20 cellular contexts compared by ENCODE assay signal in the genomic region with DNA sequence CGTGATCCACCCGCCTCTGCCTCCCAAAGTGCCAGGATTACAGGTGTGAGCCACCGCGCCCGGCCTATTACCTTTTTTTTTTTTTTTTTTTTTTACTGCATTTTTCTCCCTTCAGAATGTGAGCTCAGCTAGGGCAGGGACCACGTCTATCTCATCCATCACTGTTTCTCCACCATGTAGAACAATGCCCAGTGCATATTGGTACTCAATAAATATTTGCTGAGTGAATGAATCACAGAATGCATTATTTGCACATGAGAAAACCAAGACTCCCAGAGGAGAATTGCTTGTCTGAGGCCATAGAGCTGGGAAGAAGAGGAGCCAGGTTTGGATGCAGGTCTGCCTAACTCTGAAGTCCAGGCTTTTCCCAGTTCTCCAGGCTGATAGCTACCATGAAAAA.
"Had no signal": no experiment of that assay in that cellular context is flagged by ENCODE, and none has a peak within 500 bp of the region (broad histone marks: within the 10 kb centered on the region; RNA-seq: fewer than 3 reads in every experiment).

No MANE protein-coding gene starts in this region.

- H3K27ac ChIP-seq: gastroesophageal sphincter, heart left ventricle, left ventricle myocardium inferior, prostate gland, right atrium auricular region, upper lobe of left lung had no signal

- H3K9me3 ChIP-seq: gastroesophageal sphincter, heart left ventricle, left ventricle myocardium inferior, prostate gland, right atrium auricular region, upper lobe of left lung had no signal

- H3K27me3 Mint-ChIP-seq: activated CD4-positive, alpha-beta memory T cell treated with anti-CD3 and anti-CD28 coated beads for 36 hours; activated CD4-positive, alpha-beta T cell treated with anti-CD3 and anti-CD28 coated beads for 36 hours; activated naive CD8-positive, alpha-beta T cell; naive B cell; stimulated activated naive CD8-positive, alpha-beta T cell treated with anti-CD3 and anti-CD28 coated beads, Interleukin-15, amount 100 ng/mL, for 72 hours had no signal

- H3K4me1 Mint-ChIP-seq: neural crest cell, WTC11 had no signal

- DNase-seq: activated CD4-positive, alpha-beta memory T cell treated with anti-CD3 and anti-CD28 coated beads for 36 hours; activated CD4-positive, alpha-beta T cell treated with anti-CD3 and anti-CD28 coated beads for 36 hours; activated gamma-delta T cell treated with Interleukin-2 at 50 U/mL for 16 hours; activated T-cell treated with anti-CD3 and anti-CD28 coated beads for 4 hours; effector CD4-positive, alpha-beta T cell; heart left ventricle; kidney; left ventricle myocardium inferior; naive B cell; stimulated activated CD4-positive, alpha-beta T cell treated with anti-CD3 and anti-CD28 coated beads, Interleukin-2, amount 100 ng/mL, for 24 hours; stimulated activated naive CD8-positive, alpha-beta T cell treated with anti-CD3 and anti-CD28 coated beads, Interleukin-15, amount 100 ng/mL, for 72 hours; upper lobe of left lung had no signal

- H3K4me3 ChIP-seq: gastroesophageal sphincter, heart left ventricle, left ventricle myocardium inferior, prostate gland, right atrium auricular region, upper lobe of left lung had no signal

- H3K36me3 Mint-ChIP-seq: activated CD4-positive, alpha-beta memory T cell treated with anti-CD3 and anti-CD28 coated beads for 36 hours; activated naive CD8-positive, alpha-beta T cell; naive B cell; WTC11 had no signal

- H3K4me3 Mint-ChIP-seq: activated CD4-positive, alpha-beta memory T cell treated with anti-CD3 and anti-CD28 coated beads for 36 hours; activated CD4-positive, alpha-beta T cell treated with anti-CD3 and anti-CD28 coated beads for 36 hours; activated naive CD8-positive, alpha-beta T cell; activated T-helper 1 cell treated with anti-CD3 and anti-CD28 coated beads, Interleukin-12 subunit alpha, Interleukin-12 subunit beta, Interleukin-2, Interleukin-4 antibody, amounts not matched to agents 30 ng/mL and 10 ng/mL and 1 ng/mL, durations not matched to agents 14 hours and 24 hours and 36 hours; neural crest cell; stimulated activated naive CD8-positive, alpha-beta T cell treated with anti-CD3 and anti-CD28 coated beads, Interleukin-15, amount 100 ng/mL, for 72 hours; WTC11 had no signal

- H3K27ac Mint-ChIP-seq: activated CD4-positive, alpha-beta memory T cell treated with anti-CD3 and anti-CD28 coated beads for 36 hours; activated CD4-positive, alpha-beta T cell treated with anti-CD3 and anti-CD28 coated beads for 36 hours; activated naive CD8-positive, alpha-beta T cell; activated T-helper 1 cell treated with anti-CD3 and anti-CD28 coated beads, Interleukin-12 subunit alpha, Interleukin-12 subunit beta, Interleukin-2, Interleukin-4 antibody, amounts not matched to agents 30 ng/mL and 10 ng/mL and 1 ng/mL, durations not matched to agents 14 hours and 24 hours and 36 hours; WTC11 had no signal

- H3K27me3 ChIP-seq: gastroesophageal sphincter, heart left ventricle, right atrium auricular region, upper lobe of left lung had no signal

- H3K36me3 ChIP-seq: gastroesophageal sphincter, heart left ventricle, left ventricle myocardium inferior, prostate gland, right atrium auricular region, upper lobe of left lung had no signal

- H3K4me1 ChIP-seq: gastroesophageal sphincter, prostate gland, right atrium auricular region had no signal

- H3K9me3 Mint-ChIP-seq: activated CD4-positive, alpha-beta memory T cell treated with anti-CD3 and anti-CD28 coated beads for 36 hours; activated T-helper 1 cell treated with anti-CD3 and anti-CD28 coated beads, Interleukin-12 subunit alpha, Interleukin-12 subunit beta, Interleukin-2, Interleukin-4 antibody, amounts not matched to agents 30 ng/mL and 10 ng/mL and 1 ng/mL, durations not matched to agents 14 hours and 24 hours and 36 hours; naive B cell; neural crest cell; stimulated activated naive CD8-positive, alpha-beta T cell treated with anti-CD3 and anti-CD28 coated beads, Interleukin-15, amount 100 ng/mL, for 72 hours; WTC11 had no signal

- ATAC-seq: activated CD4-positive, alpha-beta T cell treated with anti-CD3 and anti-CD28 coated beads for 36 hours; esophagus mucosa; gastroesophageal sphincter; heart left ventricle; stimulated activated naive CD8-positive, alpha-beta T cell treated with anti-CD3 and anti-CD28 coated beads, Interleukin-15, amount 100 ng/mL, for 72 hours; WTC11 had no signal
